8 cellular contexts compared by ENCODE assay signal in the genomic region with DNA sequence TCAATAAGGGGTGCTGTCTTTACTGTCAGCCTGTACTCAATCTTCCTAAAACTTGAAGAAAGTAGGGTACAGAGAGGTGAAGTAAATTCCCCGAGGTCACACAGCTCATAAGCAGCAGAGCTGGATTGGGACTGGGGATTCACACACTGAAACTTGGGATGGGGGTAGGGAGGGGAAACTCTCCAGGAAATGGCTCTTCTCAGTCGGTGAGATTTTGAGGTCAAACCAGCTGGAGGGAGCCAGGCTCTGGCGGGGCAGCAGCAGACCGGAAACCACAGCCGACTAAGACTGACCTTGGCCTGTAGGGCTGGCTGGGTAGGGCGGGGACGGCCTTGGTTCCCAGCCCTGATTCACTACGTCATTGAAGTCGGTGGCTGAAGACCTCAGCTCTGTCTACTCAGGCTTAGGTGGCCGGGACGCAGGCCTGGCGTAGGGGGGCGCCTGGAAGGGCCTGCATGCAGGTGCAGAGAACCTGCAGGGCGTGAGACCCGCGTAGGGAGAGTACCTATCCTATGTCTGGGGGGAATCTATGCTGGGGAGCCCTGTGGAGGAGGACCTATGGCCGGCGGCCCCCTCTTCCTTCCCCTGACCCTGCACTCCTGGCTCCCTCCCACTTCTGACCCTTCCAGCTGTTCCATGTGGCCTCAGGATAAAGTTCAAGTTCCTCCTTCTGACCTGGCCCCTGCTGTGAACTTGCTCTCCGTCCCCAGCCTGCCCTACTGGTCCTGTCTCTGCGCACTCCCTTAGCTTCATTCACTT. TPM values are rescaled to one million over a fixed set of nuclear protein-coding genes. Genes with fewer than 3 reads are reported as not detected.
A peak's percentile ranks its signal among the peaks of the same experiment; 100 is the strongest.
DNase-seq lines count a peak whose midpoint lies in the region; ATAC-seq, FAIRE-seq and TF ChIP-seq lines count a peak whose summit lies in the region.

No MANE protein-coding gene starts in this region.

- no peaks in the 10 kb centered on the region for H3K9me1 ChIP-seq in K562 (ENCODE audit: control insufficient read depth, insufficient read depth, low read length)

- intact Hi-C loops in K562 (cut with micrococcal nuclease) = no loop called here

- H3K4me2 ChIP-seq in K562 (ENCODE audit: insufficient read depth, low read length) = peak overlapping the region; percentile 57

- H3K27ac ChIP-seq in K562 (ENCODE audit: extremely low read depth, low read depth, low read length) = peak overlapping the region; percentile 54; the same call in 2 of the 3 replicates

- peak; percentile 94 for ATAC-seq in GM21619 (IDR thresholded peaks at IDR 0.05; ENCODE audit: unreplicated experiment)
- ATAC-seq in K562 = peak; percentile 96

- CTCF ChIA-PET in K562 (lab: Yijun Ruan, JAX; ENCODE audit: low intra/inter-chr PET ratio) = no interaction called here

- peak overlapping the region; percentile 46 to 72 (median 62) for H3K4me3 Mint-ChIP-seq in immature natural killer cell

- no peaks in the 10 kb centered on the region for H4K20me1 ChIP-seq in K562 (replicated peaks; ENCODE audit: control insufficient read depth, insufficient read depth, low read length)

- no peak for TF ChIP-seq POLR2A in K562 (conservative IDR thresholded peaks at IDR 0.05)

- peaks cover 43 to 49% of the 10 kb centered on the region in 2 experiments for H3K4me1 ChIP-seq in K562 (replicated peaks in 1 of 2; ENCODE audit: control insufficient read depth in 2 of 2, insufficient read depth in 2 of 2, low read length in 2 of 2)

- no peaks in the 10 kb centered on the region for H3K9me3 Mint-ChIP-seq in immature natural killer cell

- peak overlapping the region; percentile 43 for H2AFZ ChIP-seq in K562 (ENCODE audit: low read depth, low read length)

- no peak for TF ChIP-seq EP300 in K562 (IDR thresholded peaks at IDR 0.05; ENCODE audit: low read length)

- BruUV-seq in K562 (replicated peaks; lab: Mats Ljungman, UMichigan) = no TSS peak

- no peak for TF ChIP-seq CTCF in K562 (IDR thresholded peaks at IDR 0.05 in 2 of 3, conservative IDR thresholded peaks at IDR 0.05 in 1 of 3; ENCODE audit: insufficient read depth in 2 of 3, low read depth in 1 of 3, low read length in 3 of 3)

- DNase-seq in CMK (ENCODE audit: low read depth) (peak; percentile 78), MG63 (peak; percentile 95), K562 (ENCODE audit: extremely low read depth in 1 of 4, low spot score in 3 of 4) (peak; percentile 80 to 92 (median 82)), immature natural killer cell (peak; percentile 65 to 79 (median 73)), GOT3 (lab: John Stamatoyannopoulos, UW) (no peak), cerebellum (ENCODE audit: low spot score) (no peak)
- peak; percentile 18 to 20 for DNase-seq in stimulated activated CD8-positive, alpha-beta memory T cell treated with anti-CD3 and anti-CD28 coated beads, Interleukin-15, amount 100 ng/mL, for 48 hours (ENCODE audit: low read depth in 2 of 2)

- H3K4me1 Mint-ChIP-seq in immature natural killer cell = peaks cover 22% of the 10 kb centered on the region in 2 donors

- H3K36me3 ChIP-seq in MG63 = no peaks in the 10 kb centered on the region
- no peaks in the 10 kb centered on the region for H3K36me3 ChIP-seq in K562 (ENCODE audit: control insufficient read depth, insufficient read depth, low read length)

- peak overlapping the region; percentile 28 to 80; a peak in 3 of 4 replicates for H3K9ac ChIP-seq in K562 (ENCODE audit: insufficient read depth in 1 of 2, low read depth in 2 of 2, low read length in 2 of 2)

- in situ Hi-C loops in K562 (cut with MboI) = no loop called here

- no peaks in the 10 kb centered on the region for H3K79me2 ChIP-seq in K562 (ENCODE audit: control insufficient read depth, insufficient read depth, low read length)

- 15% methylated on average over 17 of the region's 20 CpGs for WGBS in K562 (ENCODE audit: insufficient coverage, low coverage, missing lambda C conversion rate)

- no peaks in the 10 kb centered on the region for H3K36me3 Mint-ChIP-seq in immature natural killer cell

- H3K27me3 ChIP-seq in MG63 (no peaks in the 10 kb centered on the region), K562 (ENCODE audit: control insufficient read depth in 2 of 2, insufficient read depth in 2 of 2, low read length in 2 of 2) (no peaks in the 10 kb centered on the region)

- no peak; a peak in 2 of 4 replicates for TF ChIP-seq RAD21 in K562 (CRISPR knock-in tag; conservative IDR thresholded peaks at IDR 0.05 in 1 of 2, IDR thresholded peaks at IDR 0.05 in 1 of 2)

- peak overlapping the region; percentile 81 to 97 (median 87) for H3K27ac Mint-ChIP-seq in immature natural killer cell

- peaks cover 2 to 6% (median 5%) of the 10 kb centered on the region in 3 donors for H3K27me3 Mint-ChIP-seq in immature natural killer cell (ENCODE audit: low read depth in 3 of 3)

- peak; percentile 96 for FAIRE-seq in K562 (lab: Jason Lieb, UNC)

- POLR2A ChIA-PET in K562 (lab: Yijun Ruan, JAX) = interaction anchor here (0.5 to 1.0 kb wide), 6 partner anchors 8 to 1894 kb away, joined by 3 to 6 read pairs (median 3); a partner anchor contains a TSS

- H3K9me3 ChIP-seq in MG63 (no peaks in the 10 kb centered on the region), K562 (replicated peaks; ENCODE audit: control insufficient read depth, insufficient read depth, low read depth, low read length) (no peaks in the 10 kb centered on the region)

- no peak overlapping the region for H3K4me3 ChIP-seq in MG63
- H3K4me3 ChIP-seq in K562 = no peak overlapping the region

RNA-seq across cellular contexts. Expression of a gene that starts 11.8 kb away (rescaled TPM):
- not detected in 2 replicates for total RNA-seq in MG63 (2014; rRNA removed; shearing (Covaris generic); ENCODE audit: low replicate concordance)
- 2.0 and 2.5 TPM in 2 replicates for total RNA-seq in K562 (2011; cell fraction: chromatin; rRNA removed; ENCODE audit: low replicate concordance)
- 3.3 and 4.1 TPM in 2 replicates for total RNA-seq in K562 (2011; cell fraction: nucleolus; rRNA removed)
- 2.4 and 4.0 TPM in 2 replicates for total RNA-seq in K562 (2011; cell fraction: nucleoplasm; rRNA removed)
- 0.53 and 1.00 TPM in 2 replicates for total RNA-seq in K562 (2014; rRNA removed)
- total RNA-seq in K562 (2014; rRNA removed; fragmentation: Illumina TruSeq; extraction: Trizol) = 0.25 and 0.32 TPM in 2 replicates
- 0.14 and 0.19 TPM in 2 replicates for total RNA-seq in K562 (2015; rRNA removed; fragmentation: Illumina TruSeq; extraction: Trizol)
- total RNA-seq in K562 (2021) = 0.81 and 0.84 TPM in 2 replicates
- polyA plus RNA-seq in K562 (2011; rRNA removed) = 0.71 and 0.80 TPM in 2 replicates
- 0.68 and 1.3 TPM in 2 replicates for polyA plus RNA-seq in K562 (2011; cell fraction: cytosol; rRNA removed)
- polyA plus RNA-seq in K562 (2011; cell fraction: nucleus; rRNA removed) = 0.21 and 1.1 TPM in 2 replicates
- 0.65 and 3.0 TPM in 2 replicates for polyA plus RNA-seq in K562 (2012)
- 0.61 and 0.88 TPM in 2 replicates for polyA plus RNA-seq in K562 (2014; fragmentation: Illumina TruSeq; extraction: Trizol)
- polyA plus RNA-seq in K562 (2014; fragmentation: Nextera tagmentation; extraction: Ambion mirVana) = under 1 TPM; 0.22 to 0.37 TPM
- 0.53 and 0.57 TPM in 2 replicates for polyA plus RNA-seq in K562 (2014; rRNA removed)
- 0.45 and 0.98 TPM in 2 replicates for polyA minus RNA-seq in K562 (2011; rRNA and poly(A)+ RNA removed)
- 0.46 and 0.67 TPM in 2 replicates for polyA minus RNA-seq in K562 (2011; cell fraction: cytosol; rRNA and poly(A)+ RNA removed)
- polyA minus RNA-seq in K562 (2011; cell fraction: nucleus; rRNA and poly(A)+ RNA removed) = 0.11 and 0.40 TPM in 2 replicates
- under 1 TPM in 1 of 3 donors, not detected in 2; 0.23 TPM for polyA plus RNA-seq in immature natural killer cell
- 6.8 TPM for total RNA-seq in cerebellum

RNA-seq across cellular contexts. Expression of a gene that starts 28.6 kb away (rescaled TPM):
- total RNA-seq in MG63 (2014; rRNA removed; shearing (Covaris generic); ENCODE audit: low replicate concordance) = not detected in 2 replicates
- 0.23 TPM in 1 of 2 replicates, not detected in the other for total RNA-seq in K562 (2011; cell fraction: chromatin; rRNA removed; ENCODE audit: low replicate concordance)
- total RNA-seq in K562 (2011; cell fraction: nucleolus; rRNA removed) = 0.17 TPM in 1 of 2 replicates, not detected in the other
- total RNA-seq in K562 (2011; cell fraction: nucleoplasm; rRNA removed) = not detected in 2 replicates
- total RNA-seq in K562 (2014; rRNA removed) = not detected in 2 replicates
- not detected in 2 replicates for total RNA-seq in K562 (2014; rRNA removed; fragmentation: Illumina TruSeq; extraction: Trizol)
- total RNA-seq in K562 (2015; rRNA removed; fragmentation: Illumina TruSeq; extraction: Trizol) = not detected in 2 replicates
- not detected in 2 replicates for total RNA-seq in K562 (2021)
- polyA plus RNA-seq in K562 (2011; rRNA removed) = 0.05 TPM in 1 of 2 replicates, not detected in the other
- 0.07 and 0.49 TPM in 2 replicates for polyA plus RNA-seq in K562 (2011; cell fraction: cytosol; rRNA removed)
- polyA plus RNA-seq in K562 (2011; cell fraction: nucleus; rRNA removed) = 0.11 and 0.24 TPM in 2 replicates
- 0.10 and 0.36 TPM in 2 replicates for polyA plus RNA-seq in K562 (2012)
- polyA plus RNA-seq in K562 (2014; fragmentation: Illumina TruSeq; extraction: Trizol) = not detected in 2 replicates
- polyA plus RNA-seq in K562 (2014; fragmentation: Nextera tagmentation; extraction: Ambion mirVana) = not detected
- polyA plus RNA-seq in K562 (2014; rRNA removed) = not detected in 2 replicates
- 0.32 TPM in 1 of 2 replicates, not detected in the other for polyA minus RNA-seq in K562 (2011; rRNA and poly(A)+ RNA removed)
- polyA minus RNA-seq in K562 (2011; cell fraction: cytosol; rRNA and poly(A)+ RNA removed) = not detected in 2 replicates
- polyA minus RNA-seq in K562 (2011; cell fraction: nucleus; rRNA and poly(A)+ RNA removed) = not detected in 2 replicates
- polyA plus RNA-seq in immature natural killer cell = not detected
- 40.3 TPM for total RNA-seq in cerebellum

RNA-seq across cellular contexts. Expression of a gene that starts 44.9 kb away (rescaled TPM):
- total RNA-seq in MG63 (2014; rRNA removed; shearing (Covaris generic); ENCODE audit: low replicate concordance) = 142 and 155 TPM in 2 replicates
- 112 and 348 TPM in 2 replicates for total RNA-seq in K562 (2011; cell fraction: chromatin; rRNA removed; ENCODE audit: low replicate concordance)
- 328 and 401 TPM in 2 replicates for total RNA-seq in K562 (2011; cell fraction: nucleolus; rRNA removed)
- 185 and 188 TPM in 2 replicates for total RNA-seq in K562 (2011; cell fraction: nucleoplasm; rRNA removed)
- 228 and 316 TPM in 2 replicates for total RNA-seq in K562 (2014; rRNA removed)
- total RNA-seq in K562 (2014; rRNA removed; fragmentation: Illumina TruSeq; extraction: Trizol) = 47.0 and 72.5 TPM in 2 replicates
- 139 and 140 TPM in 2 replicates for total RNA-seq in K562 (2015; rRNA removed; fragmentation: Illumina TruSeq; extraction: Trizol)
- 266 and 268 TPM in 2 replicates for total RNA-seq in K562 (2021)
- polyA plus RNA-seq in K562 (2011; rRNA removed) = 121 and 188 TPM in 2 replicates
- 232 and 388 TPM in 2 replicates for polyA plus RNA-seq in K562 (2011; cell fraction: cytosol; rRNA removed)
- 426 and 555 TPM in 2 replicates for polyA plus RNA-seq in K562 (2011; cell fraction: nucleus; rRNA removed)
- polyA plus RNA-seq in K562 (2012) = 210 and 229 TPM in 2 replicates
- polyA plus RNA-seq in K562 (2014; fragmentation: Illumina TruSeq; extraction: Trizol) = 238 and 276 TPM in 2 replicates
- 1 to 10 TPM; 4.8 to 6.3 TPM for polyA plus RNA-seq in K562 (2014; fragmentation: Nextera tagmentation; extraction: Ambion mirVana)
- 267 and 327 TPM in 2 replicates for polyA plus RNA-seq in K562 (2014; rRNA removed)
- polyA minus RNA-seq in K562 (2011; rRNA and poly(A)+ RNA removed) = 34.0 and 42.0 TPM in 2 replicates
- polyA minus RNA-seq in K562 (2011; cell fraction: cytosol; rRNA and poly(A)+ RNA removed) = 75.4 and 108 TPM in 2 replicates
- 85.0 and 95.6 TPM in 2 replicates for polyA minus RNA-seq in K562 (2011; cell fraction: nucleus; rRNA and poly(A)+ RNA removed)
- polyA plus RNA-seq in immature natural killer cell = 100 to 1,000 TPM; 125 to 158 (median 127) TPM
- 30.9 TPM for total RNA-seq in cerebellum

Comparison
In these comparisons a context has a peak if more than half of its experiments do, and no peak if none do; other contexts are left out.
1. DNase-seq: peak in CMK (single experiment), MG63 (single experiment), K562 (4 of 4), immature natural killer cell (3 of 3) and stimulated activated CD8-positive, alpha-beta memory T cell treated with anti-CD3 and anti-CD28 coated beads, Interleukin-15, amount 100 ng/mL, for 48 hours (2 of 2); none in GOT3 (single experiment) and cerebellum (single experiment).
2. RNA of a gene that starts 28.6 kb away (total RNA-seq): 40.3 TPM in cerebellum (single experiment); 0.17 to 0.23 TPM in K562 and not detected in MG63; every median in the first group is over 10 times any median in the second.